12 cellular contexts compared by ENCODE assay signal in genomic region chr3:124248471-124249028, GRCh38.
DNase-seq lines count a peak whose midpoint lies in the region; FAIRE-seq and TF ChIP-seq lines count a peak whose summit lies in the region.
"Had no signal": no experiment of that assay in that cellular context is flagged by ENCODE, and none has a peak within 500 bp of the region (broad histone marks: within the 10 kb centered on the region; RNA-seq: fewer than 3 reads in every experiment).

No MANE protein-coding gene starts in this region.

- no peak overlapping the region for H3K27ac Mint-ChIP-seq in neural progenitor cell

- no peak overlapping the region for H3K4me3 Mint-ChIP-seq in neural progenitor cell

- no peaks in the 10 kb centered on the region for H3F3A ChIP-seq in neural progenitor cell (ENCODE audit: low read depth)

- TF ChIP-seq CTCF in astrocyte of the spinal cord (IDR thresholded peaks at IDR 0.05; ENCODE audit: low read depth, low read length): no peak
- TF ChIP-seq CTCF in neural progenitor cell (IDR thresholded peaks at IDR 0.05): no peak

- H3K4me1 ChIP-seq in small intestine (ENCODE audit: control insufficient read depth in 2 of 2, insufficient read depth in 1 of 2, low read depth in 1 of 2, low read length in 1 of 2) (peaks cover 6% of the 10 kb centered on the region in 2 donors), neural progenitor cell (peaks cover 6% of the 10 kb centered on the region)

- H2AFZ ChIP-seq in neural progenitor cell (replicated peaks): no peak overlapping the region

- peaks cover 4% of the 10 kb centered on the region for H3K4me1 Mint-ChIP-seq in neural progenitor cell

- H3K9me3 Mint-ChIP-seq in neural progenitor cell: no peaks in the 10 kb centered on the region

- no peaks in the 10 kb centered on the region for H3K9me3 ChIP-seq in small intestine (ENCODE audit: control insufficient read depth, low read depth)
- H3K9me3 ChIP-seq in neural progenitor cell (ENCODE audit: low read depth): no peaks in the 10 kb centered on the region

- H3K79me2 ChIP-seq in neural progenitor cell (ENCODE audit: low read depth): no peaks in the 10 kb centered on the region

- H3K4me2 ChIP-seq in neural progenitor cell: no peak overlapping the region

- H3K27me3 Mint-ChIP-seq in neural progenitor cell (ENCODE audit: insufficient read depth, low read depth): peaks cover 2% of the 10 kb centered on the region

- 11 to 27% (median 22%) methylated on average over 4 of the region's 4 CpGs for WGBS in small intestine, 3 donors

- H4K20me1 ChIP-seq in neural progenitor cell (ENCODE audit: low read depth): peaks cover 3% of the 10 kb centered on the region

- in situ Hi-C loops in astrocyte of the spinal cord (cut with HindIII; ENCODE audit: low sequenced_read_pairs): no loop called here

- no peak overlapping the region for H3K4me3 ChIP-seq in astrocyte of the spinal cord (ENCODE audit: low read depth, low read length)
- no peak overlapping the region for H3K4me3 ChIP-seq in small intestine (ENCODE audit: low read depth in 1 of 2, low read length in 2 of 2)
- H3K4me3 ChIP-seq in neural progenitor cell: no peak overlapping the region

- DNase-seq in GM04504 (ENCODE audit: low read depth) (peak; percentile 70), astrocyte of the spinal cord (ENCODE audit: low read depth, low spot score) (peak; percentile 76), hepatic stellate cell (ENCODE audit: low spot score) (peak; percentile 76), small intestine (peak; percentile 91), neural progenitor cell (ENCODE audit: low spot score) (no peak), NCI-H1436 treated with DMSO at 0.1 percent for 48 hours (lab: John Stamatoyannopoulos, UW) (no peak), NCI-H526 treated with DMSO at 0.1 percent for 48 hours (lab: John Stamatoyannopoulos, UW) (no peak)
- no peak for DNase-seq in activated T-cell treated with anti-CD3 and anti-CD28 coated beads, Interleukin-2, amount 50 U/mL, for 1 hour
- DNase-seq: central memory CD4-positive, alpha-beta T cell; MM.1S had no signal

- no peaks in the 10 kb centered on the region for H3K36me3 ChIP-seq in small intestine (ENCODE audit: control insufficient read depth in 2 of 2, insufficient read depth in 2 of 2, low read length in 2 of 2)
- H3K36me3 ChIP-seq in neural progenitor cell: no peaks in the 10 kb centered on the region

- H3K36me3 Mint-ChIP-seq in neural progenitor cell: no peaks in the 10 kb centered on the region

- no peak for FAIRE-seq in small intestine (lab: Jason Lieb, UNC)
- FAIRE-seq: H1, TTC549 had no signal

- H3K27me3 ChIP-seq in small intestine (ENCODE audit: control insufficient read depth in 2 of 2, insufficient read depth in 2 of 2, low read length in 2 of 2) (no peaks in the 10 kb centered on the region), neural progenitor cell (no peaks in the 10 kb centered on the region)

- H3K27ac ChIP-seq in small intestine (ENCODE audit: low read depth in 1 of 2, low read length in 1 of 2) (peak overlapping the region in 1 of 2 donors; percentile 69), neural progenitor cell (no peak overlapping the region)

- H3K9ac ChIP-seq in neural progenitor cell: no peak overlapping the region

Comparison
In these comparisons a context has a peak if more than half of its experiments do, and no peak if none do; other contexts are left out.
1. DNase-seq: peak in GM04504 (single experiment), astrocyte of the spinal cord (single experiment), hepatic stellate cell (single experiment) and small intestine (single experiment); none in neural progenitor cell (single experiment), NCI-H1436 treated with DMSO at 0.1 percent for 48 hours (single experiment), activated T-cell treated with anti-CD3 and anti-CD28 coated beads, Interleukin-2, amount 50 U/mL, for 1 hour (single experiment) and NCI-H526 treated with DMSO at 0.1 percent for 48 hours (single experiment).